ENCODE assay signal across 14 cellular contexts in the genomic region with DNA sequence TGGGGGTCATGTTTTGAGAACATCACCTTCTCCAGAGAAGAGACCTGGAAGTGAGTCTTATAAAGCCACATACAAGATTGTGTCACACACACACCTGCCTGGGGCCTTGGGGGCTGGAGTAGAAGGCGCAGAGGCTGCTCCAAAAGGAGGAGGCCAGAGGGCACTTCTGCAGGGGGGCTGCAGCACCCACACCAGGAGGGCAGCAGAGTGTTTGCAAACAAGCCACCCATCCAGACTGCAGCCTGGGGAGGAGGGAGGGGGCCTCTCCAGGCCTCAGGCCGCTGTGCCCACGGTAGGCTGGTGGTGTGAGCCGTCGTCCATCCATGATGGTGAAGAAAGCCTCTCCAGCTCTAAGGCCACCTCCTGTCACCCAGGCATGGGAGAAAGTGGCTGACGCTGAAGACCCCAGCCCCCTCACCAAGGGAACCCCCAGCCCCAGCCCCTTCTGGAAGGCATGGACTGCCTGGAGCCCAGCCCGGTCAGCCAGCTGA.
"Had no signal": no experiment of that assay in that cellular context is flagged by ENCODE, and none has a peak within 500 bp of the region (broad histone marks: within the 10 kb centered on the region; RNA-seq: fewer than 3 reads in every experiment).

No MANE protein-coding gene starts in this region.

- H3K4me3 Mint-ChIP-seq: activated T-helper 1 cell treated with anti-CD3 and anti-CD28 coated beads, Interleukin-12 subunit alpha, Interleukin-12 subunit beta, Interleukin-2, Interleukin-4 antibody, amounts not matched to agents 30 ng/mL and 10 ng/mL and 1 ng/mL, durations not matched to agents 14 hours and 24 hours and 36 hours had no signal

- H3K36me3 ChIP-seq: ovary, SJSA1 had no signal

- H3K4me3 ChIP-seq: ovary, SJSA1, skin epidermis had no signal

- DNase-seq: activated naive CD4-positive, alpha-beta T cell treated with Interleukin-2 at 50 U/mL for 16 hours; caudate nucleus; effector memory CD4-positive, alpha-beta T cell; hippocampal formation; kidney glomerular epithelial cell; ovary; stimulated activated naive CD4-positive, alpha-beta T cell; substantia nigra; SW 1271; T1000; trophoblast cell had no signal

- H3K27ac ChIP-seq: ovary, SJSA1 had no signal

- H3K27me3 ChIP-seq: ovary had no signal

- H3K9me3 ChIP-seq: ovary, SJSA1 had no signal

- H3K9me3 Mint-ChIP-seq: activated T-helper 1 cell treated with anti-CD3 and anti-CD28 coated beads, Interleukin-12 subunit alpha, Interleukin-12 subunit beta, Interleukin-2, Interleukin-4 antibody, amounts not matched to agents 30 ng/mL and 10 ng/mL and 1 ng/mL, durations not matched to agents 14 hours and 24 hours and 36 hours had no signal
